1 cellular context compared by ENCODE assay signal in genomic region chr11:47176328-47177228, GRCh38.
TF ChIP-seq lines count a peak whose summit lies in the region.

Gene ARFGAP2, minus strand, starts transcription at chr11:47176879. Its CDS starts 26 bp downstream, at chr11:47176853.

TF ChIP-seq in HepG2, 621 proteins besides CTCF, POLR2A, EP300 and RAD21 (continued from another document and continues in another):
- TF ChIP-seq FOXJ3 (CRISPR knock-in tag; IDR thresholded peaks at IDR 0.05; ENCODE audit: borderline replicate concordance): no peak
- TF ChIP-seq FOXA3 (CRISPR knock-in tag; IDR thresholded peaks at IDR 0.05): peak; percentile 40; the same call in 1 of the 2 replicates
- TF ChIP-seq ZNF784 (CRISPR knock-in tag; IDR thresholded peaks at IDR 0.05; ENCODE audit: borderline replicate concordance): no peak
- no peak for TF ChIP-seq ATF6 (CRISPR knock-in tag; conservative IDR thresholded peaks at IDR 0.05)
- TF ChIP-seq SMARCE1 (IDR thresholded peaks at IDR 0.05; ENCODE audit: borderline replicate concordance): no peak
- TF ChIP-seq ZFP36L1 (CRISPR knock-in tag; IDR thresholded peaks at IDR 0.05): peak; percentile 24; the same call in 1 of the 2 replicates
- 0 out of 2 replicates have a peak, but pooled peaks have one; percentile 53 for TF ChIP-seq ZSCAN29 (CRISPR knock-in tag; conservative IDR thresholded peaks at IDR 0.05)
- TF ChIP-seq TRIM24 (CRISPR knock-in tag; IDR thresholded peaks at IDR 0.05): no peak
- no peak for TF ChIP-seq ZSCAN5A (CRISPR knock-in tag; IDR thresholded peaks at IDR 0.05; ENCODE audit: borderline replicate concordance)
- TF ChIP-seq AGO1 (IDR thresholded peaks at IDR 0.05; ENCODE audit: low read depth, low read length, poor library complexity, severe bottlenecking): peak; percentile 100
- TF ChIP-seq FOXC1 (CRISPR knock-in tag; IDR thresholded peaks at IDR 0.05; ENCODE audit: borderline replicate concordance): peak; percentile 20; the same call in 1 of the 2 replicates
- TF ChIP-seq SMAD9 (CRISPR knock-in tag; IDR thresholded peaks at IDR 0.05): no peak
- peak; percentile 28; the same call in 1 of the 2 replicates for TF ChIP-seq SIN3A (IDR thresholded peaks at IDR 0.05; ENCODE audit: borderline replicate concordance, low read depth, low read length)
- TF ChIP-seq ZNF44 (CRISPR knock-in tag; IDR thresholded peaks at IDR 0.05): no peak
- peak; percentile 31; the same call in 1 of the 3 replicates for TF ChIP-seq MXI1 (IDR thresholded peaks at IDR 0.05; ENCODE audit: borderline replicate concordance, low read depth, low read length)
- TF ChIP-seq FOXK1 (CRISPR knock-in tag; IDR thresholded peaks at IDR 0.05; ENCODE audit: borderline replicate concordance, low read depth): 0 out of 2 replicates have a peak, but pooled peaks have one; percentile 44
- TF ChIP-seq ZNF761 (CRISPR knock-in tag; conservative IDR thresholded peaks at IDR 0.05): peak; percentile 60; the same call in 1 of the 2 replicates
- 0 out of 2 replicates have a peak, but pooled peaks have one; percentile 29 for TF ChIP-seq ZNF772 (CRISPR knock-in tag; IDR thresholded peaks at IDR 0.05)
- peak; percentile 4; the same call in 1 of the 2 replicates for TF ChIP-seq ZNF879 (CRISPR knock-in tag; IDR thresholded peaks at IDR 0.05)
- TF ChIP-seq ZFP62 (CRISPR knock-in tag; IDR thresholded peaks at IDR 0.05): no peak
- TF ChIP-seq ZNF556 (CRISPR knock-in tag; IDR thresholded peaks at IDR 0.05; ENCODE audit: borderline replicate concordance): peak; percentile 83; the same call in 1 of the 2 replicates
- TF ChIP-seq ZNF326 (CRISPR knock-in tag; IDR thresholded peaks at IDR 0.05; ENCODE audit: borderline replicate concordance): no peak
- no peak for TF ChIP-seq LRRFIP1 (CRISPR knock-in tag; conservative IDR thresholded peaks at IDR 0.05)
- TF ChIP-seq HCFC1 (IDR thresholded peaks at IDR 0.05; ENCODE audit: low read depth, low read length): no peak
- peak; percentile 60 for TF ChIP-seq RBM39 (IDR thresholded peaks at IDR 0.05; ENCODE audit: low read depth, low read length, poor library complexity, severe bottlenecking)
- peak; percentile 77 for TF ChIP-seq CCDC6 (CRISPR knock-in tag; IDR thresholded peaks at IDR 0.05)
- no peak for TF ChIP-seq MLX (CRISPR knock-in tag; IDR thresholded peaks at IDR 0.05)
- no peak for TF ChIP-seq E2F2 (CRISPR knock-in tag; IDR thresholded peaks at IDR 0.05; ENCODE audit: borderline replicate concordance)
- TF ChIP-seq SRY (CRISPR knock-in tag; IDR thresholded peaks at IDR 0.05): no peak
- TF ChIP-seq CBX2 (IDR thresholded peaks at IDR 0.05; ENCODE audit: low read depth, low read length): no peak
- no peak for TF ChIP-seq CBX2 (CRISPR knock-in tag; IDR thresholded peaks at IDR 0.05; ENCODE audit: low read depth)
- TF ChIP-seq ZNF891 (CRISPR knock-in tag; IDR thresholded peaks at IDR 0.05): peak; percentile 90
- no peak for TF ChIP-seq ESRRA (CRISPR knock-in tag; IDR thresholded peaks at IDR 0.05; ENCODE audit: low read depth)
- no peak for TF ChIP-seq ZNF432 (CRISPR knock-in tag; IDR thresholded peaks at IDR 0.05; ENCODE audit: borderline replicate concordance)
- no peak for TF ChIP-seq PRDM4 (CRISPR knock-in tag; IDR thresholded peaks at IDR 0.05; ENCODE audit: borderline replicate concordance)
- TF ChIP-seq ZNF318 (CRISPR knock-in tag; IDR thresholded peaks at IDR 0.05): 0 out of 2 replicates have a peak, but pooled peaks have one; percentile 16
- TF ChIP-seq IKZF4 (CRISPR knock-in tag; IDR thresholded peaks at IDR 0.05; ENCODE audit: borderline replicate concordance, low read depth, not compliant biosample characterization): no peak
- TF ChIP-seq IKZF5 (CRISPR knock-in tag; IDR thresholded peaks at IDR 0.05): 0 out of 2 replicates have a peak, but pooled peaks have one; percentile 54
- no peak for TF ChIP-seq DNMT1 (CRISPR knock-in tag; IDR thresholded peaks at IDR 0.05)
- TF ChIP-seq NFATC3 (CRISPR knock-in tag; IDR thresholded peaks at IDR 0.05): no peak
